Comparison of ENCODE assay signal across 2 cellular contexts in the genomic region with DNA sequence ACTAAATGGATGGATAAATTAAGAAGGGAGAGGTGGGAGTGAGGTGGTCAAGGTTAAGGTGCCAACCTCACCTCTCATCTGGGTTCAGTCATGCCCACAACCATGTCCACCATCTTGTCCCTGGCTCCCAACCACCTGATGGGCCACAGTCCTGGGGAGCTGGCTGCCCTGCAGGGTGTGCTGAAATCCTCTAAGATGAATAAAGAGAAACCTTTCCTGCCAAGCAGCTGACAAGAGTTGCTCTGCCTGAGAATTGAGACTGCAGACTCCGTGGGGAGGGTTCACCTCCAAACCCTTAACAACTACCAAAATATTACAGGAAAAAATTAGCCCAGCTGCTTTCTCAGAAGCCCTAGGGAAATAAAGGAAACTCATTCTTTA.
TF ChIP-seq lines count a peak whose summit lies in the region.

No MANE protein-coding gene starts in this region.

TF ChIP-seq in IMR-90, 13 proteins besides CTCF, POLR2A, EP300 and RAD21:
- TF ChIP-seq USF2 (IDR thresholded peaks at IDR 0.05; ENCODE audit: low read depth, low read length) (no peak), MAFK (IDR thresholded peaks at IDR 0.05; ENCODE audit: low read depth, low read length) (no peak), RFX5 (IDR thresholded peaks at IDR 0.05; ENCODE audit: low read depth, low read length) (no peak), NFE2L2 (IDR thresholded peaks at IDR 0.05; ENCODE audit: low read depth, low read length) (no peak), ELK1 (IDR thresholded peaks at IDR 0.05; ENCODE audit: borderline replicate concordance, low read depth, low read length) (no peak), SMC3 (IDR thresholded peaks at IDR 0.05; ENCODE audit: low read depth, low read length) (no peak), MXI1 (IDR thresholded peaks at IDR 0.05; ENCODE audit: borderline replicate concordance, low read depth, low read length) (no peak), CHD1 (IDR thresholded peaks at IDR 0.05; ENCODE audit: low read depth, low read length) (no peak), RCOR1 (IDR thresholded peaks at IDR 0.05; ENCODE audit: insufficient replicate concordance, low read length) (no peak), BHLHE40 (IDR thresholded peaks at IDR 0.05; ENCODE audit: low read depth, low read length) (no peak), FOS (IDR thresholded peaks at IDR 0.05; ENCODE audit: low read depth, low read length) (no peak), MAZ (IDR thresholded peaks at IDR 0.05; ENCODE audit: borderline replicate concordance, low read depth, low read length) (no peak), CEBPB (IDR thresholded peaks at IDR 0.05; ENCODE audit: low read depth, low read length) (no peak)

TF ChIP-seq in H1, 55 proteins besides CTCF, POLR2A, EP300 and RAD21:
- TF ChIP-seq RBBP5 (IDR thresholded peaks at IDR 0.05; ENCODE audit: borderline replicate concordance, low read depth, low read length), result no peak
- no peak for TF ChIP-seq POU5F1 (IDR thresholded peaks at IDR 0.05; ENCODE audit: low read depth, low read length)
- no peak for TF ChIP-seq ASH2L (IDR thresholded peaks at IDR 0.05; ENCODE audit: low read length)
- no peak for TF ChIP-seq SUZ12 (IDR thresholded peaks at IDR 0.05; ENCODE audit: low read length)
- TF ChIP-seq TAF1 (IDR thresholded peaks at IDR 0.05; ENCODE audit: low read depth, low read length), result no peak
- TF ChIP-seq EGR1 (IDR thresholded peaks at IDR 0.05; ENCODE audit: borderline replicate concordance, low read depth, low read length), result no peak
- TF ChIP-seq SIN3A (conservative IDR thresholded peaks at IDR 0.05 in 1 of 2, IDR thresholded peaks at IDR 0.05 in 1 of 2; ENCODE audit: low read depth in 1 of 2, low read length in 2 of 2), result no peak
- TF ChIP-seq RXRA (IDR thresholded peaks at IDR 0.05; ENCODE audit: insufficient read depth, low read depth, low read length), result no peak
- no peak for TF ChIP-seq ATF3 (IDR thresholded peaks at IDR 0.05; ENCODE audit: insufficient read depth, low read depth, low read length)
- TF ChIP-seq KDM4A (IDR thresholded peaks at IDR 0.05; ENCODE audit: low read depth, low read length, severe bottlenecking), result no peak
- TF ChIP-seq CREB1 (IDR thresholded peaks at IDR 0.05), result no peak
- TF ChIP-seq TCF12 (IDR thresholded peaks at IDR 0.05; ENCODE audit: low read depth, low read length), result no peak
- TF ChIP-seq JUN (IDR thresholded peaks at IDR 0.05; ENCODE audit: low read depth, low read length), result no peak
- no peak for TF ChIP-seq CHD1 (IDR thresholded peaks at IDR 0.05; ENCODE audit: low read depth, low read length)
- no peak for TF ChIP-seq PHF8 (conservative IDR thresholded peaks at IDR 0.05; ENCODE audit: low read depth, low read length)
- TF ChIP-seq, protein P1, sequence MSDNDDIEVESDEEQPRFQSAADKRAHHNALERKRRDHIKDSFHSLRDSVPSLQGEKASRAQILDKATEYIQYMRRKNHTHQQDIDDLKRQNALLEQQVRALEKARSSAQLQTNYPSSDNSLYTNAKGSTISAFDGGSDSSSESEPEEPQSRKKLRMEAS (IDR thresholded peaks at IDR 0.05), result no peak
- no peak for TF ChIP-seq SP1 (IDR thresholded peaks at IDR 0.05; ENCODE audit: low read depth, low read length)
- no peak for TF ChIP-seq SP2 (IDR thresholded peaks at IDR 0.05; ENCODE audit: low read length)
